Comparison of ENCODE assay signal across 17 cellular contexts in the genomic region with DNA sequence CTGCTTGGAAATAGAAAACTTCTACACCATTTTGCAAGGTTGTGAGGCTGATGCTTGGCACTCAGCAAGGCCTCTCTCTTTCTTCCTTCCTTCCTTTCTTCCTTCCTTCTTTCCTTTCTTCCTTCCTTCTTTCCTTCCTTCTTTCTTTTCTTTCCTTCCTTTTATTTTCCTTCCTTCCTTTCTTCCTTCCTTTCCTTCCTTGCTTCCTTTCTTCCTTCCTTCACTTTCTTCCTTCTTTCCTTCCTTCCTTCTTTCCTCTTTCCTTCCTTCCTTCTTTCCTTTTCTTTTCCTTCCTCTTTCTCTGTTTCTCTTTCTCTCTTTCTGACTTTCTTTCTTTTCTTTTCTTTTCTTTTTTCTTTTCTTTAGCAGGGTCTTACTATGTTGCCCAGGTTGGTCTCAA.
DNase-seq lines count a peak whose midpoint lies in the region; ATAC-seq, FAIRE-seq and TF ChIP-seq lines count a peak whose summit lies in the region.
"Had no signal": no experiment of that assay in that cellular context is flagged by ENCODE, and none has a peak within 500 bp of the region (broad histone marks: within the 10 kb centered on the region; RNA-seq: fewer than 3 reads in every experiment).

No MANE protein-coding gene starts in this region.

- ATAC-seq in GM12878, result no peak
- ATAC-seq: GM23338, HepG2 had no signal

- peaks cover 83% of the 10 kb centered on the region for H3K4me1 Mint-ChIP-seq in HFFc6 (ENCODE audit: low read depth)
- peaks cover 13% of the 10 kb centered on the region for H3K4me1 Mint-ChIP-seq in nephron progenitor cell
- H3K4me1 Mint-ChIP-seq in activated naive CD4-positive, alpha-beta T cell treated with anti-CD3 and anti-CD28 coated beads, Interleukin-2, amount 10 ng/mL, durations not matched to agents 7 days and 5 days, result no peaks in the 10 kb centered on the region
- H3K4me1 Mint-ChIP-seq in osteocyte (ENCODE audit: unreplicated experiment), result peaks cover 18% of the 10 kb centered on the region
- H3K4me1 Mint-ChIP-seq: CD8-positive, alpha-beta memory T cell had no signal

- DNase-seq in HFFc6 (no peak), GM12878 (ENCODE audit: low read depth, low spot score) (no peak), nephron progenitor cell (no peak), transverse colon (no peak), osteocyte (ENCODE audit: extremely low spot score, unreplicated experiment) (no peak)
- DNase-seq in activated naive CD4-positive, alpha-beta T cell treated with anti-CD3 and anti-CD28 coated beads, Interleukin-2, amount 10 ng/mL, durations not matched to agents 7 days and 5 days, result no peak
- no peak for DNase-seq in stimulated activated CD4-positive, alpha-beta T cell treated with anti-CD3 and anti-CD28 coated beads, Interleukin-4, amount 100 ng/mL, for 1 hour
- DNase-seq: 8988T; AML-193; CD8-positive, alpha-beta memory T cell; DMS53; H9 had no signal

- H2AFZ ChIP-seq in GM12878 (ENCODE audit: control insufficient read depth, low read depth, low read length), result no peak overlapping the region
- H2AFZ ChIP-seq: GM23338 had no signal

- H4K20me1 ChIP-seq in GM12878 (ENCODE audit: control insufficient read depth, insufficient read depth), result no peaks in the 10 kb centered on the region
- H4K20me1 ChIP-seq: BLaER1 had no signal

- H3K9me3 ChIP-seq in GM12878 (replicated peaks; ENCODE audit: control insufficient read depth, insufficient read depth, low read length) (no peaks in the 10 kb centered on the region), transverse colon (no peaks in the 10 kb centered on the region)
- H3K9me3 ChIP-seq: BLaER1 had no signal

- RAD21 ChIA-PET in GM12878 (lab: Charles Lee; ENCODE audit: unreplicated experiment), result interaction anchor here (5.9 kb wide), 1 partner anchor 462 kb away, joined by 54 read pairs; a partner anchor contains a TSS

- SMC1A ChIA-PET in GM12878 (lab: Charles Lee; ENCODE audit: uncharacterized antibody, unreplicated experiment), result interaction anchor here (1.9 kb wide), 1 partner anchor 65 kb away, joined by 7 read pairs; no protein-coding TSS in a partner anchor

- H3K4me2 ChIP-seq in GM12878 (ENCODE audit: control insufficient read depth, insufficient read depth), result no peak overlapping the region
- H3K4me2 ChIP-seq: GM23338 had no signal

- H3K4me1 ChIP-seq in GM12878 (ENCODE audit: control insufficient read depth, insufficient read depth, low read length) (no peaks in the 10 kb centered on the region), transverse colon (peaks cover 0 to 3% (median 0%) of the 10 kb centered on the region in 4 donors)

- peak overlapping the region; percentile 71 for H3K27ac Mint-ChIP-seq in HFFc6
- H3K27ac Mint-ChIP-seq in nephron progenitor cell, result peak overlapping the region; percentile 66
- no peak overlapping the region for H3K27ac Mint-ChIP-seq in activated naive CD4-positive, alpha-beta T cell treated with anti-CD3 and anti-CD28 coated beads, Interleukin-2, amount 10 ng/mL, durations not matched to agents 7 days and 5 days
- H3K27ac Mint-ChIP-seq in osteocyte (ENCODE audit: unreplicated experiment), result no peak overlapping the region
- H3K27ac Mint-ChIP-seq: GM23338, H9 had no signal

- no peaks in the 10 kb centered on the region for H3K36me3 ChIP-seq in GM12878 (ENCODE audit: control insufficient read depth in 2 of 2, insufficient read depth in 2 of 2, low read length in 1 of 2)
- H3K36me3 ChIP-seq in transverse colon, result no peaks in the 10 kb centered on the region
- H3K36me3 ChIP-seq: BLaER1 had no signal

- no peak for FAIRE-seq in GM12878 (lab: Jason Lieb, UNC)
- FAIRE-seq: GM18507, HepG2, HTR-8/SVneo had no signal

- in situ Hi-C loops in GM12878 (cut with MboI) (no loop called here), transverse colon (cut with MboI; ENCODE audit: low pct_ligation_motif_present in 1 of 4, low pct_unique_long_range_greater_than_20kb in 1 of 4, low sequenced_read_pairs in 3 of 4) (loop anchor here in 3 of 4 donors (10.0 to 25.0 kb wide), 2 partner anchors 210 to 218 kb away; no protein-coding TSS in a partner anchor)

- H3K36me3 Mint-ChIP-seq in HFFc6 (ENCODE audit: low read depth) (peaks cover 6% of the 10 kb centered on the region), nephron progenitor cell (ENCODE audit: low read depth) (no peaks in the 10 kb centered on the region), osteocyte (ENCODE audit: unreplicated experiment) (no peaks in the 10 kb centered on the region)
- no peaks in the 10 kb centered on the region for H3K36me3 Mint-ChIP-seq in activated naive CD4-positive, alpha-beta T cell treated with anti-CD3 and anti-CD28 coated beads, Interleukin-2, amount 10 ng/mL, durations not matched to agents 7 days and 5 days
- H3K36me3 Mint-ChIP-seq: CD8-positive, alpha-beta memory T cell had no signal

- no peak for TF ChIP-seq EP300 in GM12878 (IDR thresholded peaks at IDR 0.05; ENCODE audit: borderline replicate concordance in 1 of 2, control insufficient read depth in 1 of 2, low read depth in 2 of 2, low read length in 2 of 2)
- no peak for TF ChIP-seq EP300 in transverse colon (IDR thresholded peaks at IDR 0.05; ENCODE audit: low read depth)

- POLR2A ChIA-PET in GM12878 (lab: Charles Lee), result no interaction called here

- TF ChIP-seq POLR2A in GM12878 (IDR thresholded peaks at IDR 0.05; ENCODE audit: low read depth, low read length) (no peak), transverse colon (IDR thresholded peaks at IDR 0.05) (no peak)

- H3K4me3 ChIP-seq in GM12878 (no peak overlapping the region), transverse colon (no peak overlapping the region)
- H3K4me3 ChIP-seq: BLaER1, GM23338 had no signal

- H3K9me3 Mint-ChIP-seq in HFFc6 (no peaks in the 10 kb centered on the region), nephron progenitor cell (peaks cover 4% of the 10 kb centered on the region), osteocyte (ENCODE audit: unreplicated experiment) (no peaks in the 10 kb centered on the region)
- no peaks in the 10 kb centered on the region for H3K9me3 Mint-ChIP-seq in activated naive CD4-positive, alpha-beta T cell treated with anti-CD3 and anti-CD28 coated beads, Interleukin-2, amount 10 ng/mL, durations not matched to agents 7 days and 5 days
- H3K9me3 Mint-ChIP-seq: CD8-positive, alpha-beta memory T cell; GM23338 had no signal

- H3K27ac ChIP-seq in GM12878 (ENCODE audit: control insufficient read depth, insufficient read depth) (no peak overlapping the region), transverse colon (peak overlapping the region in 3 of 4 donors; percentile 20 to 62 (median 35))
- H3K27ac ChIP-seq: BLaER1 had no signal

- peaks cover 4% of the 10 kb centered on the region for H3K27me3 Mint-ChIP-seq in HFFc6 (ENCODE audit: insufficient read depth)
- H3K27me3 Mint-ChIP-seq in nephron progenitor cell (ENCODE audit: low read depth, poor library complexity), result peaks cover 25% of the 10 kb centered on the region
- peaks cover 6% of the 10 kb centered on the region for H3K27me3 Mint-ChIP-seq in activated naive CD4-positive, alpha-beta T cell treated with anti-CD3 and anti-CD28 coated beads, Interleukin-2, amount 10 ng/mL, durations not matched to agents 7 days and 5 days
- no peaks in the 10 kb centered on the region for H3K27me3 Mint-ChIP-seq in osteocyte (ENCODE audit: unreplicated experiment)

- CTCF ChIA-PET in GM12878 (lab: Yijun Ruan, JAX), result interaction anchor here (0.6 to 23.3 kb wide), 5 partner anchors 9 to 462 kb away, joined by 3 to 532 read pairs (median 4); a partner anchor contains a TSS
- CTCF ChIA-PET in activated naive CD4-positive, alpha-beta T cell treated with anti-CD3 and anti-CD28 coated beads, Interleukin-2, amount 10 ng/mL, durations not matched to agents 7 days and 5 days (lab: Charles Lee), result interaction anchor here (5.0 to 5.9 kb wide), 2 partner anchors 466 to 536 kb away, joined by 35 to 83 read pairs; no protein-coding TSS in a partner anchor

- TF ChIP-seq CTCF in HFFc6 (IDR thresholded peaks at IDR 0.05) (no peak), GM12878 (IDR thresholded peaks at IDR 0.05 in 2 of 3, conservative IDR thresholded peaks at IDR 0.05 in 1 of 3; ENCODE audit: control insufficient read depth in 2 of 3, extremely low read depth in 1 of 3, insufficient read depth in 1 of 3, low read depth in 3 of 3, low read length in 3 of 3) (no peak), nephron progenitor cell (IDR thresholded peaks at IDR 0.05) (no peak), transverse colon (IDR thresholded peaks at IDR 0.05) (no peak), osteocyte (IDR thresholded peaks at IDR 0.05) (no peak)

- BruUV-seq in GM12878 (replicated peaks; lab: Mats Ljungman, UMichigan), result no TSS peak

- H3K79me2 ChIP-seq in GM12878 (ENCODE audit: control insufficient read depth, insufficient read depth, low read length), result no peaks in the 10 kb centered on the region

- TF ChIP-seq RAD21 in GM12878 (IDR thresholded peaks at IDR 0.05; ENCODE audit: insufficient read depth, low read depth, low read length), result no peak

- intact Hi-C loops in GM12878 (cut with micrococcal nuclease; ENCODE audit: unreplicated experiment), result no loop called here
- intact Hi-C loops in transverse colon (cut with DNase I; ENCODE audit: low total_unique reads), result no loop called here

- H3K27me3 ChIP-seq in GM12878 (replicated peaks in 1 of 2; ENCODE audit: control insufficient read depth in 2 of 2, insufficient read depth in 2 of 2, low read length in 1 of 2) (no peaks in the 10 kb centered on the region), transverse colon (no peaks in the 10 kb centered on the region)
- H3K27me3 ChIP-seq: BLaER1 had no signal

- no peak overlapping the region for H3K9ac ChIP-seq in GM12878 (ENCODE audit: control insufficient read depth, insufficient read depth, low read length)
- H3K9ac ChIP-seq: BLaER1 had no signal

- no peak overlapping the region; the same call in 1 of the 2 replicates for H3K4me3 Mint-ChIP-seq in HFFc6
- H3K4me3 Mint-ChIP-seq in nephron progenitor cell, result no peak overlapping the region
- no peak overlapping the region for H3K4me3 Mint-ChIP-seq in activated naive CD4-positive, alpha-beta T cell treated with anti-CD3 and anti-CD28 coated beads, Interleukin-2, amount 10 ng/mL, durations not matched to agents 7 days and 5 days
- H3K4me3 Mint-ChIP-seq in osteocyte (ENCODE audit: unreplicated experiment), result no peak overlapping the region
- H3K4me3 Mint-ChIP-seq: CD8-positive, alpha-beta memory T cell; GM23338; H9 had no signal

TF ChIP-seq in GM12878, 131 proteins besides CTCF, POLR2A, EP300 and RAD21:
- TF ChIP-seq NBN (IDR thresholded peaks at IDR 0.05), result 0 out of 2 replicates have a peak, but pooled peaks have one; percentile 29
- no peak for TF ChIP-seq ZBED1 (IDR thresholded peaks at IDR 0.05; ENCODE audit: borderline replicate concordance)

Comparison
In these comparisons a context has a peak if more than half of its experiments do, and no peak if none do; other contexts are left out.
1. H3K27ac Mint-ChIP-seq: peak in HFFc6 (single experiment) and nephron progenitor cell (single experiment); none in activated naive CD4-positive, alpha-beta T cell treated with anti-CD3 and anti-CD28 coated beads, Interleukin-2, amount 10 ng/mL, durations not matched to agents 7 days and 5 days (single experiment) and osteocyte (single experiment).